Comparison of ENCODE assay signal across 8 cellular contexts in the genomic region with DNA sequence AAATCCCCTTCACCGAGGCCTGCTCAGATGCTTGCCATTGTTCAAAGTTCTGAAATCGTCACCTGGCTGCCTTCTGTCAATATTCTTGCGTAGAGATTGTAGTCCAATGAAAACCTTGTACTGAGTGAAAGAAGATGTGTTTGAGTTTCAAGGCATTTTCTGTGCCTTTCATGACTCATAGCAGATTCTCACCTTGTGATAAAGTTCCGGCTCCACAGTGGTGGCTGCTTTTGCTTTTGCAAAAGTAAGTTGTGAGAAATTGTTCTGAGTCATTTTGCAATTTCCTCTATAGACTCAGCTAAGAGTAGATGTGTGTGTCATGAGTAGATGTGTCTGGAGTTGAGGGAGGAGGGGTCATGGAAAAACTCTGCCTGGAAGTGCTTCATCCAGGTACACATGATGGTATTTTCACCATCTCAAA. TPM values are rescaled to one million over a fixed set of nuclear protein-coding genes. Genes with fewer than 3 reads are reported as not detected.
DNase-seq lines count a peak whose midpoint lies in the region; ATAC-seq, FAIRE-seq and TF ChIP-seq lines count a peak whose summit lies in the region.

No MANE protein-coding gene starts in this region.

- peak overlapping the region; percentile 10 to 75 (median 65) for H3K4me3 Mint-ChIP-seq in CD8-positive, alpha-beta memory T cell

- no peak overlapping the region for H3K27ac ChIP-seq in CD8-positive, alpha-beta memory T cell (ENCODE audit: low read depth, low read length)
- H3K27ac ChIP-seq in keratinocyte (ENCODE audit: control insufficient read depth, insufficient read depth, low read length) = peak overlapping the region; percentile 91

- H3K4me2 ChIP-seq in keratinocyte (ENCODE audit: control insufficient read depth, extremely low read depth, insufficient read depth, low read depth, low read length) = peak overlapping the region; percentile 70

- H3K36me3 Mint-ChIP-seq in CD8-positive, alpha-beta memory T cell = peaks cover 0 to 3% (median 3%) of the 10 kb centered on the region in 3 donors

- DNase-seq in CD8-positive, alpha-beta memory T cell = peak in 3 of 5 donors; percentile 8 to 55 (median 31)
- peak; percentile 79 for DNase-seq in GM20000 (ENCODE audit: low spot score)
- DNase-seq in activated CD8-positive, alpha-beta memory T cell treated with anti-CD3 and anti-CD28 coated beads, Interleukin-2, amount 50 U/mL, for 24 hours (ENCODE audit: extremely low read depth) = peak; percentile 12
- DNase-seq in keratinocyte (ENCODE audit: low read depth, low spot score) = peak; percentile 75
- DNase-seq in NCI-H1048 (lab: John Stamatoyannopoulos, UW) = no peak
- DNase-seq in NCI-H2171 (lab: John Stamatoyannopoulos, UW) = no peak
- DNase-seq in left ventricle myocardium superior = no peak

- CTCF ChIA-PET in CD8-positive, alpha-beta memory T cell (lab: Charles Lee) = interaction anchor here (1.2 kb wide), 1 partner anchor 11 kb away, joined by 4 read pairs; no protein-coding TSS in a partner anchor

- H3K9ac ChIP-seq in keratinocyte (ENCODE audit: control insufficient read depth, extremely low read depth, insufficient read depth, low read length) = peak overlapping the region; percentile 53

- TF ChIP-seq CTCF in GM20000 (IDR thresholded peaks at IDR 0.05; ENCODE audit: extremely low read depth, missing control alignments) = no peak
- no peak for TF ChIP-seq CTCF in keratinocyte (optimal IDR thresholded peaks at IDR 0.05 in 1 of 3, IDR thresholded peaks at IDR 0.05 in 1 of 3, conservative IDR thresholded peaks at IDR 0.05 in 1 of 3; ENCODE audit: extremely low read depth in 1 of 3, insufficient read depth in 2 of 3, low read length in 3 of 3)

- peak; percentile 95 for FAIRE-seq in keratinocyte (lab: Jason Lieb, UNC)

- peaks cover 2 to 6% of the 10 kb centered on the region in 2 donors for H3K27me3 Mint-ChIP-seq in CD8-positive, alpha-beta memory T cell

- peaks cover 13% of the 10 kb centered on the region for H3K4me1 ChIP-seq in CD8-positive, alpha-beta memory T cell (ENCODE audit: insufficient read depth, low read length)
- H3K4me1 ChIP-seq in keratinocyte (ENCODE audit: control insufficient read depth, extremely low read depth, insufficient read depth, low read length) = peaks cover 42% of the 10 kb centered on the region

- no peaks in the 10 kb centered on the region for H3K9me1 ChIP-seq in keratinocyte (ENCODE audit: control insufficient read depth, extremely low read depth, insufficient read depth, low read length)

- no peaks in the 10 kb centered on the region for H3K9me3 Mint-ChIP-seq in CD8-positive, alpha-beta memory T cell

- no peaks in the 10 kb centered on the region for H3K27me3 ChIP-seq in CD8-positive, alpha-beta memory T cell (ENCODE audit: insufficient read depth, low read length, poor library complexity, severe bottlenecking)
- H3K27me3 ChIP-seq in keratinocyte (ENCODE audit: control insufficient read depth, extremely low read depth, insufficient read depth, low read length) = no peaks in the 10 kb centered on the region

- no peak overlapping the region for H3K4me3 ChIP-seq in CD8-positive, alpha-beta memory T cell (ENCODE audit: low read length)
- H3K4me3 ChIP-seq in keratinocyte (ENCODE audit: control insufficient read depth in 2 of 3, extremely low read depth in 1 of 3, insufficient read depth in 2 of 3, low read depth in 1 of 3, low read length in 3 of 3) = peak overlapping the region in 1 of 3 experiments; percentile 58

- H3K4me1 Mint-ChIP-seq in CD8-positive, alpha-beta memory T cell = peaks cover 12 to 17% (median 13%) of the 10 kb centered on the region in 3 donors

- no peaks in the 10 kb centered on the region for H3K36me3 ChIP-seq in CD8-positive, alpha-beta memory T cell (ENCODE audit: insufficient read depth, low read length)
- H3K36me3 ChIP-seq in keratinocyte (ENCODE audit: control insufficient read depth in 2 of 2, extremely low read depth in 1 of 2, insufficient read depth in 2 of 2, low read length in 2 of 2) = no peaks in the 10 kb centered on the region

- no peaks in the 10 kb centered on the region for H3K79me2 ChIP-seq in keratinocyte (ENCODE audit: control insufficient read depth, insufficient read depth, low read length)

- peak overlapping the region; percentile 21 to 91 (median 70) for H3K27ac Mint-ChIP-seq in CD8-positive, alpha-beta memory T cell

- ATAC-seq in HG03521 (IDR thresholded peaks at IDR 0.05; ENCODE audit: unreplicated experiment) = peak; percentile 96
- no peak for ATAC-seq in left ventricle myocardium superior

- POLR2A ChIA-PET in CD8-positive, alpha-beta memory T cell (lab: Charles Lee) = no interaction called here

- H3K9me3 ChIP-seq in CD8-positive, alpha-beta memory T cell (ENCODE audit: low read length) = no peaks in the 10 kb centered on the region
- H3K9me3 ChIP-seq in keratinocyte (ENCODE audit: control insufficient read depth, low read depth, low read length) = no peaks in the 10 kb centered on the region

- H4K20me1 ChIP-seq in keratinocyte (ENCODE audit: control insufficient read depth, extremely low read depth, insufficient read depth, low read length) = no peaks in the 10 kb centered on the region

- intact Hi-C loops in left ventricle myocardium superior (cut with micrococcal nuclease) = no loop called here

- H2AFZ ChIP-seq in keratinocyte (ENCODE audit: control insufficient read depth, low read length) = peak overlapping the region; percentile 68

- dilution Hi-C loops in keratinocyte (cut with MboI; ENCODE audit: extremely low pct_ligation_motif_present, low sequenced_read_pairs) = no loop called here

RNA-seq across cellular contexts. Expression of a gene that starts 39.8 kb away (rescaled TPM):
- total RNA-seq in CD8-positive, alpha-beta memory T cell = not detected
- polyA plus RNA-seq in CD8-positive, alpha-beta memory T cell = not detected
- polyA plus RNA-seq in keratinocyte = 0.09 to 0.39 TPM in 2 of 3 replicates, not detected in the other
- polyA plus RNA-seq in keratinocyte (2011; ENCODE audit: low read depth) = not detected
- 0.06 TPM in 1 of 2 replicates, not detected in the other for polyA plus RNA-seq in keratinocyte (2011; cell fraction: cytosol; rRNA removed)
- polyA plus RNA-seq in keratinocyte (2011; cell fraction: nucleus; rRNA removed) = 0.28 TPM in 1 of 2 replicates, not detected in the other
- 0.45 and 0.57 TPM in 2 replicates for polyA plus RNA-seq in keratinocyte (2012; ENCODE audit: low replicate concordance)
- not detected in 3 replicates for polyA minus RNA-seq in keratinocyte
- polyA minus RNA-seq in keratinocyte (2011; cell fraction: cytosol; rRNA and poly(A)+ RNA removed) = not detected
- not detected in 2 replicates for polyA minus RNA-seq in keratinocyte (2011; cell fraction: nucleus; rRNA and poly(A)+ RNA removed)
- total RNA-seq in left ventricle myocardium superior = not detected

Comparison
In these comparisons a context has a peak if more than half of its experiments do, and no peak if none do; other contexts are left out.
1. DNase-seq: peak in CD8-positive, alpha-beta memory T cell (3 of 5), GM20000 (single experiment), activated CD8-positive, alpha-beta memory T cell treated with anti-CD3 and anti-CD28 coated beads, Interleukin-2, amount 50 U/mL, for 24 hours (single experiment) and keratinocyte (single experiment); none in NCI-H1048 (single experiment), NCI-H2171 (single experiment) and left ventricle myocardium superior (single experiment).